8 cellular contexts compared by ENCODE assay signal in genomic region chrX:110317820-110318663, GRCh38. TPM values are rescaled to one million over a fixed set of nuclear protein-coding genes. Genes with fewer than 3 reads are reported as not detected.
DNase-seq lines count a peak whose midpoint lies in the region; ATAC-seq and TF ChIP-seq lines count a peak whose summit lies in the region.

Gene AMMECR1 (minus strand): TSS chrX:110318085. CDS start chrX:110318071, 14 bp downstream.

- H3K9me3 ChIP-seq in BLaER1 treated with 17β-estradiol and CSF1 and Interleukin-3, amounts not matched to agents 10 nM and 100 nM (replicated peaks in 1 of 11), result peaks cover 0 to 8% (median 0%) of the 10 kb centered on the region in 11 experiments; a peak in 3 of 22 replicates

- peak within 1 kb of the TSS; percentile 75 to 83 (median 79) for H3K4me3 ChIP-seq in BLaER1 treated with 17β-estradiol and CSF1 and Interleukin-3, amounts not matched to agents 10 nM and 100 nM
- H3K4me3 ChIP-seq in lower leg skin (ENCODE audit: low read depth, poor library complexity, severe bottlenecking), result peak within 1 kb of the TSS; percentile 47

- DNase-seq in NCI-H526 treated with DMSO at 0.1 percent for 48 hours (lab: John Stamatoyannopoulos, UW) (peak; percentile 74), dermis blood vessel endothelial cell (peak; percentile 81), lower leg skin (ENCODE audit: low spot score in 2 of 2) (peak; percentile 60 to 93)
- peak; percentile 58 to 61 for DNase-seq in activated CD4-positive, alpha-beta T cell treated with anti-CD3 and anti-CD28 coated beads, Interleukin-2, amount 50 U/mL, for 24 hours (ENCODE audit: low read depth in 1 of 2, low spot score in 1 of 2)
- DNase-seq in stimulated activated CD4-positive, alpha-beta T cell treated with anti-CD3 and anti-CD28 coated beads, Interleukin-4, amount 100 ng/mL, for 24 hours, result peak; percentile 80

- intact Hi-C loops in lower leg skin (cut with DNase I; ENCODE audit: low total_unique reads), result no loop called here

- peaks cover 8 to 51% (median 32%) of the 10 kb centered on the region in 10 experiments; a peak in 19 of 20 replicates for H3K4me1 ChIP-seq in BLaER1 treated with 17β-estradiol and CSF1 and Interleukin-3, amounts not matched to agents 10 nM and 100 nM

- WGBS in lower leg skin, 2 donors, result 2 to 23% methylated on average over 18 to 69 of the region's 78 CpGs

- TF ChIP-seq POLR2A in lower leg skin (IDR thresholded peaks at IDR 0.05), result no peak

- peak within 1 kb of the TSS; percentile 87 to 94 (median 90) for H3K9ac ChIP-seq in BLaER1 treated with 17β-estradiol and CSF1 and Interleukin-3, amounts not matched to agents 10 nM and 100 nM

- peak; percentile 63 for ATAC-seq in GM19351 (IDR thresholded peaks at IDR 0.05; ENCODE audit: unreplicated experiment)
- peak; percentile 58 for ATAC-seq in HG03469 (IDR thresholded peaks at IDR 0.05; ENCODE audit: unreplicated experiment)

- no peak for TF ChIP-seq CTCF in lower leg skin (IDR thresholded peaks at IDR 0.05)

- peaks cover 67 to 97% (median 93%) of the 10 kb centered on the region in 11 experiments for H3K27me3 ChIP-seq in BLaER1 treated with 17β-estradiol and CSF1 and Interleukin-3, amounts not matched to agents 10 nM and 100 nM

- no peaks in the 10 kb centered on the region for H3K36me3 ChIP-seq in BLaER1 treated with 17β-estradiol and CSF1 and Interleukin-3, amounts not matched to agents 10 nM and 100 nM

- H4K20me1 ChIP-seq in BLaER1 treated with 17β-estradiol and CSF1 and Interleukin-3, amounts not matched to agents 10 nM and 100 nM, result peaks cover 0 to 43% (median 16%) of the 10 kb centered on the region in 11 experiments; a peak in 11 of 22 replicates

- H3K4me2 ChIP-seq in BLaER1 treated with 17β-estradiol and CSF1 and Interleukin-3, amounts not matched to agents 10 nM and 100 nM, result peak within 1 kb of the TSS; percentile 72 to 86 (median 79)

- peak within 1 kb of the TSS; percentile 79 to 92 (median 90) for H3K27ac ChIP-seq in BLaER1 treated with 17β-estradiol and CSF1 and Interleukin-3, amounts not matched to agents 10 nM and 100 nM

RNA-seq across cellular contexts. Expression of gene AMMECR1, which starts in this region (rescaled TPM):
- total RNA-seq in dermis blood vessel endothelial cell, result 6.0 and 9.1 TPM in 2 replicates
- 10 to 100 TPM in 2 of 4 donors, 1 to 10 TPM in 2; 7.1 to 15.3 (median 11.0) TPM for total RNA-seq in lower leg skin

Comparison
In these comparisons a context has a peak if more than half of its experiments do, and no peak if none do; other contexts are left out.
1. Peak in every context shown above with its lines: DNase-seq, ATAC-seq, H3K4me3 ChIP-seq and H3K27ac ChIP-seq.